In the genomic region with DNA sequence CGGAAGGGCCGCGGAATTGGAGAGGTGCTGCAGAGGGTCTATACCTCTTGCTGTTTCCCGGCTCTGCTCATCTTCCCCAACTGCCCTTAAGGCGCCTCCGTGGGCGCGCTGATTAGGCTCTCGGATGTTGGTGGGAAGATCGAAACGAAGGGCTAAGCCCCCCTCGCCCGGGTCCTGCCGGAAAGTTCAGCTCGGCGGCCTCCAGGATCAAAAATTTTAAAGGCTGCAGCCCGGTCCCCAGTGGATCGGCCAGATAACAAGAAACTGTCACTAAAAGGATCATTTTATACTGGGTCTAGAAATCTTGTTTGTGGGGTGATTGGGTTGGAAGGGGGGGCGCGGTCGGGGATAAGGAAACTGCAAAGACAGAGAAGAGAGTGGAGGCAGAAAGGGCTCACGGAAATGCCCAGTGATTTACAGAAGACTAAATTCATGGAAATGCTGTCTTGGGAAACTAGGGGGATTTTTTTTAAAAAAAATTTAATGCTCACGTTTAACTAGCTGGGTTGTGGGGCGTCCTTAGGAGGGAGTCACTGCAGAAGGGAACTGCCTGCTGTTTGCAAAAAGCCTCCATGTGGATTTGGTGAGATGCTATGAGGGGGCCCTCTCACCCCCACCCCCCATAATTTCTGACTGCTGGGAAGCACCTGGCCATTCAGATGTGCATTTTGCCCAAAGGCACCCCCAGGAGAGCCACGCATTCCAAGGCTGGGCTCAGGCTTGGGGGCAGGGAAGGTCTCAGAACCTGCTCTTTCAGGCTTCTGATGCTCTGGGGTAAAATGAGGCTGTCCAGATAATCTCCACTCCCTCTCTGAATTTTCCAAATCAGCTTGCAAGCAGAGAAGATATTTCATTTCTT, we compare ENCODE assay signal across 13 cellular contexts. TPM values are rescaled to one million over a fixed set of nuclear protein-coding genes. Genes with fewer than 3 reads are reported as not detected.
DNase-seq lines count a peak whose midpoint lies in the region; ATAC-seq and TF ChIP-seq lines count a peak whose summit lies in the region.
"Had no signal": no experiment of that assay in that cellular context is flagged by ENCODE, and none has a peak within 500 bp of the region (broad histone marks: within the 10 kb centered on the region; RNA-seq: fewer than 3 reads in every experiment).

No MANE protein-coding gene starts in this region.

- no peaks in the 10 kb centered on the region for H3K36me3 ChIP-seq in heart left ventricle
- no peaks in the 10 kb centered on the region for H3K36me3 ChIP-seq in upper lobe of right lung

- TF ChIP-seq CTCF in heart left ventricle (IDR thresholded peaks at IDR 0.05): no peak
- TF ChIP-seq CTCF in nephron (IDR thresholded peaks at IDR 0.05; ENCODE audit: unreplicated experiment in 3 of 3): no peak
- TF ChIP-seq CTCF in upper lobe of right lung (IDR thresholded peaks at IDR 0.05): no peak

- intact Hi-C loops in heart left ventricle (cut with DNase I) (no loop called here), Right ventricle myocardium inferior (cut with DNase I) (no loop called here), upper lobe of right lung (cut with DNase I) (no loop called here)
- intact Hi-C loops in activated CD4-positive, alpha-beta T cell treated with anti-CD3 and anti-CD28 coated beads for 36 hours (cut with DNase I, micrococcal nuclease): no loop called here

- no peak for TF ChIP-seq POLR2A in heart left ventricle (IDR thresholded peaks at IDR 0.05)

- POLR2A ChIA-PET in activated CD4-positive, alpha-beta T cell treated with anti-CD3 and anti-CD28 coated beads for 36 hours (lab: Charles Lee): no interaction called here

- H3K4me1 ChIP-seq in heart left ventricle: peaks cover 0 to 25% (median 12%) of the 10 kb centered on the region in 12 donors
- peaks cover 16% of the 10 kb centered on the region for H3K4me1 ChIP-seq in upper lobe of right lung

- H3K27ac Mint-ChIP-seq in effector memory CD8-positive, alpha-beta T cell: no peak overlapping the region
- no peak overlapping the region for H3K27ac Mint-ChIP-seq in nephron
- no peak overlapping the region for H3K27ac Mint-ChIP-seq in activated CD4-positive, alpha-beta T cell treated with anti-CD3 and anti-CD28 coated beads for 36 hours
- H3K27ac Mint-ChIP-seq: activated naive CD8-positive, alpha-beta T cell treated with anti-CD3 and anti-CD28 coated beads, Interleukin-2, amount 10 ng/mL, durations not matched to agents 7 days and 5 days had no signal

- H3K9me3 ChIP-seq in heart left ventricle (no peaks in the 10 kb centered on the region), upper lobe of right lung (no peaks in the 10 kb centered on the region)

- H3K9me3 Mint-ChIP-seq in effector memory CD8-positive, alpha-beta T cell: no peaks in the 10 kb centered on the region
- H3K9me3 Mint-ChIP-seq in nephron: no peaks in the 10 kb centered on the region
- H3K9me3 Mint-ChIP-seq in activated CD4-positive, alpha-beta T cell treated with anti-CD3 and anti-CD28 coated beads for 36 hours (ENCODE audit: low read depth): no peaks in the 10 kb centered on the region
- H3K9me3 Mint-ChIP-seq: activated naive CD8-positive, alpha-beta T cell treated with anti-CD3 and anti-CD28 coated beads, Interleukin-2, amount 10 ng/mL, durations not matched to agents 7 days and 5 days had no signal

- H3K4me1 Mint-ChIP-seq in effector memory CD8-positive, alpha-beta T cell (ENCODE audit: low read depth in 2 of 2): peaks cover 0 to 7% of the 10 kb centered on the region in 2 donors
- H3K4me1 Mint-ChIP-seq in nephron: no peaks in the 10 kb centered on the region
- H3K4me1 Mint-ChIP-seq in activated CD4-positive, alpha-beta T cell treated with anti-CD3 and anti-CD28 coated beads for 36 hours: peaks cover 13% of the 10 kb centered on the region

- peak overlapping the region; percentile 29 to 35 for H3K4me3 Mint-ChIP-seq in effector memory CD8-positive, alpha-beta T cell
- peak overlapping the region; percentile 41 to 52 (median 48) for H3K4me3 Mint-ChIP-seq in nephron
- H3K4me3 Mint-ChIP-seq in activated CD4-positive, alpha-beta T cell treated with anti-CD3 and anti-CD28 coated beads for 36 hours: no peak overlapping the region

- H3K27me3 ChIP-seq in heart left ventricle (peaks cover 58 to 100% (median 94%) of the 10 kb centered on the region in 9 donors), upper lobe of right lung (peaks cover 95% of the 10 kb centered on the region)

- DNase-seq in heart left ventricle (no peak), Right ventricle myocardium inferior (ENCODE audit: missing footprints) (no peak), upper lobe of right lung (no peak)
- DNase-seq in effector memory CD8-positive, alpha-beta T cell: no peak
- DNase-seq in activated CD4-positive, alpha-beta T cell treated with anti-CD3 and anti-CD28 coated beads for 36 hours: no peak
- DNase-seq: activated CD4-positive, alpha-beta T cell treated with anti-CD3 and anti-CD28 coated beads for 48 hours; activated naive CD8-positive, alpha-beta T cell treated with anti-CD3 and anti-CD28 coated beads, Interleukin-2, amount 10 ng/mL, durations not matched to agents 7 days and 5 days; NCI-H2029 treated with DMSO at 0.1 percent for 48 hours; SHP77 treated with DMSO at 0.1 percent for 48 hours had no signal

- H3K27me3 Mint-ChIP-seq in effector memory CD8-positive, alpha-beta T cell: peaks cover 73 to 89% of the 10 kb centered on the region in 2 donors
- H3K27me3 Mint-ChIP-seq in nephron (ENCODE audit: low read depth): peaks cover 100% of the 10 kb centered on the region
- peaks cover 64% of the 10 kb centered on the region for H3K27me3 Mint-ChIP-seq in activated CD4-positive, alpha-beta T cell treated with anti-CD3 and anti-CD28 coated beads for 36 hours

- ATAC-seq in heart left ventricle: no peak
- ATAC-seq in Right ventricle myocardium inferior: no peak
- no peak for ATAC-seq in effector memory CD8-positive, alpha-beta T cell (replicated peaks)
- no peak for ATAC-seq in upper lobe of right lung
- ATAC-seq in HG02678 (IDR thresholded peaks at IDR 0.05; ENCODE audit: unreplicated experiment): no peak
- no peak for ATAC-seq in activated CD4-positive, alpha-beta T cell treated with anti-CD3 and anti-CD28 coated beads for 36 hours
- no peak for ATAC-seq in esophagus mucosa

- 11 to 13% (median 12%) methylated on average over 20 to 25 of the region's 25 CpGs for WGBS in heart left ventricle, 4 donors

- no peaks in the 10 kb centered on the region for H3K36me3 Mint-ChIP-seq in effector memory CD8-positive, alpha-beta T cell (ENCODE audit: insufficient read depth)
- H3K36me3 Mint-ChIP-seq in nephron (ENCODE audit: low read depth): no peaks in the 10 kb centered on the region
- no peaks in the 10 kb centered on the region for H3K36me3 Mint-ChIP-seq in activated CD4-positive, alpha-beta T cell treated with anti-CD3 and anti-CD28 coated beads for 36 hours (ENCODE audit: low read depth)
- H3K36me3 Mint-ChIP-seq: activated naive CD8-positive, alpha-beta T cell treated with anti-CD3 and anti-CD28 coated beads, Interleukin-2, amount 10 ng/mL, durations not matched to agents 7 days and 5 days had no signal

- H3K4me3 ChIP-seq in heart left ventricle (peak overlapping the region in 10 of 12 donors; percentile 12 to 44 (median 34)), upper lobe of right lung (peak overlapping the region; percentile 25)

- H3K27ac ChIP-seq in heart left ventricle (no peak overlapping the region), upper lobe of right lung (no peak overlapping the region)

- CTCF ChIA-PET in activated CD4-positive, alpha-beta T cell treated with anti-CD3 and anti-CD28 coated beads for 36 hours (lab: Charles Lee): interaction anchor here (0.5 to 3.1 kb wide), 8 partner anchors 15 to 224 kb away, joined by 3 to 10 read pairs (median 3); no protein-coding TSS in a partner anchor

RNA-seq across cellular contexts. Expression of a gene that starts 7.7 kb away (rescaled TPM):
- total RNA-seq in heart left ventricle: not detected
- not detected for polyA plus RNA-seq in heart left ventricle
- total RNA-seq in Right ventricle myocardium inferior: not detected
- total RNA-seq in upper lobe of right lung: not detected
- not detected for total RNA-seq in activated CD4-positive, alpha-beta T cell treated with anti-CD3 and anti-CD28 coated beads for 36 hours
- not detected for total RNA-seq in esophagus mucosa
- total RNA-seq: activated naive CD8-positive, alpha-beta T cell treated with anti-CD3 and anti-CD28 coated beads, Interleukin-2, amount 10 ng/mL, durations not matched to agents 7 days and 5 days; renal cortical epithelial cell had no signal

RNA-seq across cellular contexts. Expression of a gene that starts 27.0 kb away (rescaled TPM):
- total RNA-seq in heart left ventricle: not detected
- not detected for polyA plus RNA-seq in heart left ventricle
- total RNA-seq in Right ventricle myocardium inferior: not detected
- not detected for total RNA-seq in upper lobe of right lung
- total RNA-seq in activated CD4-positive, alpha-beta T cell treated with anti-CD3 and anti-CD28 coated beads for 36 hours: not detected
- total RNA-seq in esophagus mucosa: not detected
- total RNA-seq: activated naive CD8-positive, alpha-beta T cell treated with anti-CD3 and anti-CD28 coated beads, Interleukin-2, amount 10 ng/mL, durations not matched to agents 7 days and 5 days; renal cortical epithelial cell had no signal

RNA-seq across cellular contexts. Expression of a gene that starts 41.7 kb away (rescaled TPM):
- not detected for total RNA-seq in heart left ventricle
- polyA plus RNA-seq in heart left ventricle: not detected
- total RNA-seq in Right ventricle myocardium inferior: not detected
- total RNA-seq in upper lobe of right lung: not detected
- total RNA-seq in activated CD4-positive, alpha-beta T cell treated with anti-CD3 and anti-CD28 coated beads for 36 hours: not detected
- not detected for total RNA-seq in esophagus mucosa
- total RNA-seq: activated naive CD8-positive, alpha-beta T cell treated with anti-CD3 and anti-CD28 coated beads, Interleukin-2, amount 10 ng/mL, durations not matched to agents 7 days and 5 days; renal cortical epithelial cell had no signal
